17 cellular contexts compared by ENCODE assay signal in the genomic region with DNA sequence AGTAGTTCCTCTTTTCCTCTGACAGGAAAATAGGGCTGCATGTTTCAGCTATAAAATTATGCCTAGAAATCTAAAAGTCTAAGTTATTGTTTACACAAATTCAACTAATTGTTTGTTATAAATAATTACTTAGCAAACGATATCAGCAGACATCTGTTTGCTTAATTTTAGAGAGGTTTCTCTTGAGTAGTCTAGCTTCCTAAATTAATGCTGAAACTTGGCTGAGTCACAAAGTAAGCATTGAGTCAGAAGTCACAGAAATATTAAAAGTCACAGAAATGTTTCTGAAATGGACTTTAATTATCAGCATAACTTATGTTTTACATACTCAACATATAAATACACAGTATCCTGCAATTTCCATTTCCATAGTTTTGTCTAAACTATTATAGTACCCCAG.
"Had no signal": no experiment of that assay in that cellular context is flagged by ENCODE, and none has a peak within 500 bp of the region (broad histone marks: within the 10 kb centered on the region; RNA-seq: fewer than 3 reads in every experiment).

No MANE protein-coding gene starts in this region.

- H3K36me3 ChIP-seq: ascending aorta, thyroid gland had no signal

- ATAC-seq: activated CD8-positive, alpha-beta memory T cell treated with anti-CD3 and anti-CD28 coated beads, Interleukin-2, amount 10 ng/mL, durations not matched to agents 7 days and 5 days; esophagus mucosa; natural killer cell; stimulated activated memory B cell treated with anti-CD40 and anti-IgM and Interleukin-4, amounts not matched to agents 10 μg/mL and 1 μg/mL and 100 μg/mL, for 72 hours had no signal

- H3K27me3 ChIP-seq: ascending aorta, thyroid gland had no signal

- H3K4me3 ChIP-seq: ascending aorta, thyroid gland had no signal

- DNase-seq: activated CD4-positive, alpha-beta T cell treated with anti-CD3 and anti-CD28 coated beads for 1 hour; activated CD4-positive, alpha-beta T cell treated with anti-CD3 and anti-CD28 coated beads, Interleukin-2, amount 50 U/mL, for 4 hours; activated CD8-positive, alpha-beta memory T cell treated with anti-CD3 and anti-CD28 coated beads, Interleukin-2, amount 10 ng/mL, durations not matched to agents 7 days and 5 days; activated naive CD4-positive, alpha-beta T cell treated with anti-CD3 and anti-CD28 coated beads, Interleukin-2, amount 10 ng/mL, durations not matched to agents 7 days and 5 days; activated T-cell treated with anti-CD3 and anti-CD28 coated beads, Interleukin-2, amount 50 U/mL, for 1 hour; effector memory CD4-positive, alpha-beta T cell; hippocampal formation; kidney; mesendoderm; natural killer cell; retina; T-helper 1 cell; T1000; thyroid gland had no signal
